1 cellular context compared by ENCODE assay signal in the genomic region with DNA sequence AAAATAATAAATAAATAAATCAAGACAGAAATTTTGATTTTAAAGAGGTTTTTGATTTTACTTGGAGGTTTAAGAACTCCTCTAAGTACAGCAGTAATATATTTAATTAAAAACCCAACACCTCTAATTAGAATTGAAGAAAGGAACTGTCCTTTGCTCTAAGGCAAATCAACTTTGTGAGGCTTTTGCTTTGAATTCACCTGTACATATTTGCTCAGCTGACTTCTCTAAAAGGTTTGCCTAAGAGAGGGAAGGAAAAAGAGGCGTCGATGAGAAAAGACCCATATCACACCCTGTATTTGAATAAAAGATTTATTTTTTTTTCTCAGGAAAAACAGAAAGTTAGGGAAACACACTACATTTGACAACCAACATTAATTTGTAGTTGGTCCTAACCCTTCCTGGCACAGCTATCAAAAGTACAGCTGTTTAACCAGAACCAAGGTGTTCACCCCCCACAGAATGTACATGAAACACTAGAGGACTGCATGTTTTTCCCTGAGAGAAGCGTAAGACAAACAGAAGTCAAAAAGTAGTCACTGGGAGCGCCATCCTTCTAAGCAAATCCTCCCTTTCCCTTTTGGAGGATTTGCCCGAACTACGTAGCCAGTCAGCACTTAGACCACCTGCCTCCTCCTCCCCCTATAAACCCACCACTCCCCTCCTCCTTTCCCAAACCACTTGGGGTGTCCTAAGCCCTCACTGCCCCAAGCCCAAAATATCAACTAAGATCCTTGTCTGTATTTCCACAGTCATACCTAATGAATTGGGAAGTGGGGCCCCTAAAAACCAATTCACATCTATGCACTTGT.
A peak's percentile ranks its signal among the peaks of the same experiment; 100 is the strongest.
TF ChIP-seq lines count a peak whose summit lies in the region.

No MANE protein-coding gene starts in this region.

TF ChIP-seq in GM12878, 131 proteins besides CTCF, POLR2A, EP300 and RAD21 (continues in another document):
- TF ChIP-seq, protein P1, sequence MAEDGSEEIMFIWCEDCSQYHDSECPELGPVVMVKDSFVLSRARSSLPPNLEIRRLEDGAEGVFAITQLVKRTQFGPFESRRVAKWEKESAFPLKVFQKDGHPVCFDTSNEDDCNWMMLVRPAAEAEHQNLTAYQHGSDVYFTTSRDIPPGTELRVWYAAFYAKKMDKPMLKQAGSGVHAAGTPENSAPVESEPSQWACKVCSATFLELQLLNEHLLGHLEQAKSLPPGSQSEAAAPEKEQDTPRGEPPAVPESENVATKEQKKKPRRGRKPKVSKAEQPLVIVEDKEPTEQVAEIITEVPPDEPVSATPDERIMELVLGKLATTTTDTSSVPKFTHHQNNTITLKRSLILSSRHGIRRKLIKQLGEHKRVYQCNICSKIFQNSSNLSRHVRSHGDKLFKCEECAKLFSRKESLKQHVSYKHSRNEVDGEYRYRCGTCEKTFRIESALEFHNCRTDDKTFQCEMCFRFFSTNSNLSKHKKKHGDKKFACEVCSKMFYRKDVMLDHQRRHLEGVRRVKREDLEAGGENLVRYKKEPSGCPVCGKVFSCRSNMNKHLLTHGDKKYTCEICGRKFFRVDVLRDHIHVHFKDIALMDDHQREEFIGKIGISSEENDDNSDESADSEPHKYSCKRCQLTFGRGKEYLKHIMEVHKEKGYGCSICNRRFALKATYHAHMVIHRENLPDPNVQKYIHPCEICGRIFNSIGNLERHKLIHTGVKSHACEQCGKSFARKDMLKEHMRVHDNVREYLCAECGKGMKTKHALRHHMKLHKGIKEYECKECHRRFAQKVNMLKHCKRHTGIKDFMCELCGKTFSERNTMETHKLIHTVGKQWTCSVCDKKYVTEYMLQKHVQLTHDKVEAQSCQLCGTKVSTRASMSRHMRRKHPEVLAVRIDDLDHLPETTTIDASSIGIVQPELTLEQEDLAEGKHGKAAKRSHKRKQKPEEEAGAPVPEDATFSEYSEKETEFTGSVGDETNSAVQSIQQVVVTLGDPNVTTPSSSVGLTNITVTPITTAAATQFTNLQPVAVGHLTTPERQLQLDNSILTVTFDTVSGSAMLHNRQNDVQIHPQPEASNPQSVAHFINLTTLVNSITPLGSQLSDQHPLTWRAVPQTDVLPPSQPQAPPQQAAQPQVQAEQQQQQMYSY (CRISPR knock-in tag; IDR thresholded peaks at IDR 0.05): no peak
- TF ChIP-seq ZBED1 (IDR thresholded peaks at IDR 0.05; ENCODE audit: borderline replicate concordance): no peak
- TF ChIP-seq, protein P2, sequence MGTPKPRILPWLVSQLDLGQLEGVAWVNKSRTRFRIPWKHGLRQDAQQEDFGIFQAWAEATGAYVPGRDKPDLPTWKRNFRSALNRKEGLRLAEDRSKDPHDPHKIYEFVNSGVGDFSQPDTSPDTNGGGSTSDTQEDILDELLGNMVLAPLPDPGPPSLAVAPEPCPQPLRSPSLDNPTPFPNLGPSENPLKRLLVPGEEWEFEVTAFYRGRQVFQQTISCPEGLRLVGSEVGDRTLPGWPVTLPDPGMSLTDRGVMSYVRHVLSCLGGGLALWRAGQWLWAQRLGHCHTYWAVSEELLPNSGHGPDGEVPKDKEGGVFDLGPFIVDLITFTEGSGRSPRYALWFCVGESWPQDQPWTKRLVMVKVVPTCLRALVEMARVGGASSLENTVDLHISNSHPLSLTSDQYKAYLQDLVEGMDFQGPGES (IDR thresholded peaks at IDR 0.05): no peak
- TF ChIP-seq, protein P3, sequence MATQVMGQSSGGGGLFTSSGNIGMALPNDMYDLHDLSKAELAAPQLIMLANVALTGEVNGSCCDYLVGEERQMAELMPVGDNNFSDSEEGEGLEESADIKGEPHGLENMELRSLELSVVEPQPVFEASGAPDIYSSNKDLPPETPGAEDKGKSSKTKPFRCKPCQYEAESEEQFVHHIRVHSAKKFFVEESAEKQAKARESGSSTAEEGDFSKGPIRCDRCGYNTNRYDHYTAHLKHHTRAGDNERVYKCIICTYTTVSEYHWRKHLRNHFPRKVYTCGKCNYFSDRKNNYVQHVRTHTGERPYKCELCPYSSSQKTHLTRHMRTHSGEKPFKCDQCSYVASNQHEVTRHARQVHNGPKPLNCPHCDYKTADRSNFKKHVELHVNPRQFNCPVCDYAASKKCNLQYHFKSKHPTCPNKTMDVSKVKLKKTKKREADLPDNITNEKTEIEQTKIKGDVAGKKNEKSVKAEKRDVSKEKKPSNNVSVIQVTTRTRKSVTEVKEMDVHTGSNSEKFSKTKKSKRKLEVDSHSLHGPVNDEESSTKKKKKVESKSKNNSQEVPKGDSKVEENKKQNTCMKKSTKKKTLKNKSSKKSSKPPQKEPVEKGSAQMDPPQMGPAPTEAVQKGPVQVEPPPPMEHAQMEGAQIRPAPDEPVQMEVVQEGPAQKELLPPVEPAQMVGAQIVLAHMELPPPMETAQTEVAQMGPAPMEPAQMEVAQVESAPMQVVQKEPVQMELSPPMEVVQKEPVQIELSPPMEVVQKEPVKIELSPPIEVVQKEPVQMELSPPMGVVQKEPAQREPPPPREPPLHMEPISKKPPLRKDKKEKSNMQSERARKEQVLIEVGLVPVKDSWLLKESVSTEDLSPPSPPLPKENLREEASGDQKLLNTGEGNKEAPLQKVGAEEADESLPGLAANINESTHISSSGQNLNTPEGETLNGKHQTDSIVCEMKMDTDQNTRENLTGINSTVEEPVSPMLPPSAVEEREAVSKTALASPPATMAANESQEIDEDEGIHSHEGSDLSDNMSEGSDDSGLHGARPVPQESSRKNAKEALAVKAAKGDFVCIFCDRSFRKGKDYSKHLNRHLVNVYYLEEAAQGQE (IDR thresholded peaks at IDR 0.05; ENCODE audit: low read depth, low read length): no peak
- no peak for TF ChIP-seq CHD1 (IDR thresholded peaks at IDR 0.05; ENCODE audit: low read depth, low read length)
- TF ChIP-seq, protein P4, sequence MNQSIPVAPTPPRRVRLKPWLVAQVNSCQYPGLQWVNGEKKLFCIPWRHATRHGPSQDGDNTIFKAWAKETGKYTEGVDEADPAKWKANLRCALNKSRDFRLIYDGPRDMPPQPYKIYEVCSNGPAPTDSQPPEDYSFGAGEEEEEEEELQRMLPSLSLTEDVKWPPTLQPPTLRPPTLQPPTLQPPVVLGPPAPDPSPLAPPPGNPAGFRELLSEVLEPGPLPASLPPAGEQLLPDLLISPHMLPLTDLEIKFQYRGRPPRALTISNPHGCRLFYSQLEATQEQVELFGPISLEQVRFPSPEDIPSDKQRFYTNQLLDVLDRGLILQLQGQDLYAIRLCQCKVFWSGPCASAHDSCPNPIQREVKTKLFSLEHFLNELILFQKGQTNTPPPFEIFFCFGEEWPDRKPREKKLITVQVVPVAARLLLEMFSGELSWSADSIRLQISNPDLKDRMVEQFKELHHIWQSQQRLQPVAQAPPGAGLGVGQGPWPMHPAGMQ (IDR thresholded peaks at IDR 0.05; ENCODE audit: borderline replicate concordance): no peak
- TF ChIP-seq BMI1 (IDR thresholded peaks at IDR 0.05; ENCODE audit: borderline replicate concordance): peak; percentile 19; the same call in 1 of the 2 replicates
- no peak for TF ChIP-seq TARDBP (IDR thresholded peaks at IDR 0.05; ENCODE audit: borderline replicate concordance)
- TF ChIP-seq, protein P5, sequence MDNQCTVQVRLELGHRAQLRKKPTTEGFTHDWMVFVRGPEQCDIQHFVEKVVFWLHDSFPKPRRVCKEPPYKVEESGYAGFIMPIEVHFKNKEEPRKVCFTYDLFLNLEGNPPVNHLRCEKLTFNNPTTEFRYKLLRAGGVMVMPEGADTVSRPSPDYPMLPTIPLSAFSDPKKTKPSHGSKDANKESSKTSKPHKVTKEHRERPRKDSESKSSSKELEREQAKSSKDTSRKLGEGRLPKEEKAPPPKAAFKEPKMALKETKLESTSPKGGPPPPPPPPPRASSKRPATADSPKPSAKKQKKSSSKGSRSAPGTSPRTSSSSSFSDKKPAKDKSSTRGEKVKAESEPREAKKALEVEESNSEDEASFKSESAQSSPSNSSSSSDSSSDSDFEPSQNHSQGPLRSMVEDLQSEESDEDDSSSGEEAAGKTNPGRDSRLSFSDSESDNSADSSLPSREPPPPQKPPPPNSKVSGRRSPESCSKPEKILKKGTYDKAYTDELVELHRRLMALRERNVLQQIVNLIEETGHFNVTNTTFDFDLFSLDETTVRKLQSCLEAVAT (IDR thresholded peaks at IDR 0.05): no peak
- TF ChIP-seq NFXL1 (IDR thresholded peaks at IDR 0.05; ENCODE audit: borderline replicate concordance): no peak
- TF ChIP-seq, protein P6, sequence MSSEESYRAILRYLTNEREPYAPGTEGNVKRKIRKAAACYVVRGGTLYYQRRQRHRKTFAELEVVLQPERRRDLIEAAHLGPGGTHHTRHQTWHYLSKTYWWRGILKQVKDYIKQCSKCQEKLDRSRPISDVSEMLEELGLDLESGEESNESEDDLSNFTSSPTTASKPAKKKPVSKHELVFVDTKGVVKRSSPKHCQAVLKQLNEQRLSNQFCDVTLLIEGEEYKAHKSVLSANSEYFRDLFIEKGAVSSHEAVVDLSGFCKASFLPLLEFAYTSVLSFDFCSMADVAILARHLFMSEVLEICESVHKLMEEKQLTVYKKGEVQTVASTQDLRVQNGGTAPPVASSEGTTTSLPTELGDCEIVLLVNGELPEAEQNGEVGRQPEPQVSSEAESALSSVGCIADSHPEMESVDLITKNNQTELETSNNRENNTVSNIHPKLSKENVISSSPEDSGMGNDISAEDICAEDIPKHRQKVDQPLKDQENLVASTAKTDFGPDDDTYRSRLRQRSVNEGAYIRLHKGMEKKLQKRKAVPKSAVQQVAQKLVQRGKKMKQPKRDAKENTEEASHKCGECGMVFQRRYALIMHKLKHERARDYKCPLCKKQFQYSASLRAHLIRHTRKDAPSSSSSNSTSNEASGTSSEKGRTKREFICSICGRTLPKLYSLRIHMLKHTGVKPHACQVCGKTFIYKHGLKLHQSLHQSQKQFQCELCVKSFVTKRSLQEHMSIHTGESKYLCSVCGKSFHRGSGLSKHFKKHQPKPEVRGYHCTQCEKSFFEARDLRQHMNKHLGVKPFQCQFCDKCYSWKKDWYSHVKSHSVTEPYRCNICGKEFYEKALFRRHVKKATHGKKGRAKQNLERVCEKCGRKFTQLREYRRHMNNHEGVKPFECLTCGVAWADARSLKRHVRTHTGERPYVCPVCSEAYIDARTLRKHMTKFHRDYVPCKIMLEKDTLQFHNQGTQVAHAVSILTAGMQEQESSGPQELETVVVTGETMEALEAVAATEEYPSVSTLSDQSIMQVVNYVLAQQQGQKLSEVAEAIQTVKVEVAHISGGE (CRISPR knock-in tag; IDR thresholded peaks at IDR 0.05): no peak
- no peak for TF ChIP-seq GABPA (IDR thresholded peaks at IDR 0.05; ENCODE audit: low read depth)
- TF ChIP-seq, protein P7, sequence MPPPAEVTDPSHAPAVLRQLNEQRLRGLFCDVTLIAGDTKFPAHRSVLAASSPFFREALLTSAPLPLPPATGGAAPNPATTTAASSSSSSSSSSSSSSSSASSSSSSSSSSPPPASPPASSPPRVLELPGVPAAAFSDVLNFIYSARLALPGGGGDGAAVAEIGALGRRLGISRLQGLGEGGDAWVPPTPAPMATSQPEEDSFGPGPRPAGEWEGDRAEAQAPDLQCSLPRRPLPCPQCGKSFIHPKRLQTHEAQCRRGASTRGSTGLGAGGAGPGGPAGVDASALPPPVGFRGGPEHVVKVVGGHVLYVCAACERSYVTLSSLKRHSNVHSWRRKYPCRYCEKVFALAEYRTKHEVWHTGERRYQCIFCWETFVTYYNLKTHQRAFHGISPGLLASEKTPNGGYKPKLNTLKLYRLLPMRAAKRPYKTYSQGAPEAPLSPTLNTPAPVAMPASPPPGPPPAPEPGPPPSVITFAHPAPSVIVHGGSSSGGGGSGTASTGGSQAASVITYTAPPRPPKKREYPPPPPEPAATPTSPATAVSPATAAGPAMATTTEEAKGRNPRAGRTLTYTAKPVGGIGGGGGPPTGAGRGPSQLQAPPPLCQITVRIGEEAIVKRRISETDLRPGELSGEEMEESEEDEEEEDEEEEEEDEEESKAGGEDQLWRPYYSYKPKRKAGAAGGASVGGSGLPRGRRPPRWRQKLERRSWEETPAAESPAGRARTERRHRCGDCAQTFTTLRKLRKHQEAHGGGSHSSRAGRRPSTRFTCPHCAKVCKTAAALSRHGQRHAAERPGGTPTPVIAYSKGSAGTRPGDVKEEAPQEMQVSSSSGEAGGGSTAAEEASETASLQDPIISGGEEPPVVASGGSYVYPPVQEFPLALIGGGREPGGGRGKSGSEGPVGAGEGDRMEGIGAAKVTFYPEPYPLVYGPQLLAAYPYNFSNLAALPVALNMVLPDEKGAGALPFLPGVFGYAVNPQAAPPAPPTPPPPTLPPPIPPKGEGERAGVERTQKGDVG (CRISPR knock-in tag; IDR thresholded peaks at IDR 0.05): no peak
- TF ChIP-seq, protein P8, sequence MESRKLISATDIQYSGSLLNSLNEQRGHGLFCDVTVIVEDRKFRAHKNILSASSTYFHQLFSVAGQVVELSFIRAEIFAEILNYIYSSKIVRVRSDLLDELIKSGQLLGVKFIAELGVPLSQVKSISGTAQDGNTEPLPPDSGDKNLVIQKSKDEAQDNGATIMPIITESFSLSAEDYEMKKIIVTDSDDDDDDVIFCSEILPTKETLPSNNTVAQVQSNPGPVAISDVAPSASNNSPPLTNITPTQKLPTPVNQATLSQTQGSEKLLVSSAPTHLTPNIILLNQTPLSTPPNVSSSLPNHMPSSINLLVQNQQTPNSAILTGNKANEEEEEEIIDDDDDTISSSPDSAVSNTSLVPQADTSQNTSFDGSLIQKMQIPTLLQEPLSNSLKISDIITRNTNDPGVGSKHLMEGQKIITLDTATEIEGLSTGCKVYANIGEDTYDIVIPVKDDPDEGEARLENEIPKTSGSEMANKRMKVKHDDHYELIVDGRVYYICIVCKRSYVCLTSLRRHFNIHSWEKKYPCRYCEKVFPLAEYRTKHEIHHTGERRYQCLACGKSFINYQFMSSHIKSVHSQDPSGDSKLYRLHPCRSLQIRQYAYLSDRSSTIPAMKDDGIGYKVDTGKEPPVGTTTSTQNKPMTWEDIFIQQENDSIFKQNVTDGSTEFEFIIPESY (IDR thresholded peaks at IDR 0.05): no peak
- no peak for TF ChIP-seq ATF7 (IDR thresholded peaks at IDR 0.05; ENCODE audit: low read depth)
- peak; percentile 86 for TF ChIP-seq POLR2AphosphoS5 (IDR thresholded peaks at IDR 0.05; ENCODE audit: low read length)
- TF ChIP-seq POU2F2 (IDR thresholded peaks at IDR 0.05; ENCODE audit: borderline replicate concordance, low read depth, low read length): no peak
- TF ChIP-seq SUZ12 (IDR thresholded peaks at IDR 0.05; ENCODE audit: unreplicated experiment): no peak
- TF ChIP-seq BACH1 (IDR thresholded peaks at IDR 0.05; ENCODE audit: borderline replicate concordance): peak; percentile 57
- no peak for TF ChIP-seq GATAD2B (conservative IDR thresholded peaks at IDR 0.05; ENCODE audit: low read depth)
- TF ChIP-seq CHD2 (IDR thresholded peaks at IDR 0.05; ENCODE audit: borderline replicate concordance, low read depth, low read length): no peak
- TF ChIP-seq IRF4 (IDR thresholded peaks at IDR 0.05; ENCODE audit: low read depth, low read length): 0 out of 2 replicates have a peak, but pooled peaks have one; percentile 23
- TF ChIP-seq, protein P9, sequence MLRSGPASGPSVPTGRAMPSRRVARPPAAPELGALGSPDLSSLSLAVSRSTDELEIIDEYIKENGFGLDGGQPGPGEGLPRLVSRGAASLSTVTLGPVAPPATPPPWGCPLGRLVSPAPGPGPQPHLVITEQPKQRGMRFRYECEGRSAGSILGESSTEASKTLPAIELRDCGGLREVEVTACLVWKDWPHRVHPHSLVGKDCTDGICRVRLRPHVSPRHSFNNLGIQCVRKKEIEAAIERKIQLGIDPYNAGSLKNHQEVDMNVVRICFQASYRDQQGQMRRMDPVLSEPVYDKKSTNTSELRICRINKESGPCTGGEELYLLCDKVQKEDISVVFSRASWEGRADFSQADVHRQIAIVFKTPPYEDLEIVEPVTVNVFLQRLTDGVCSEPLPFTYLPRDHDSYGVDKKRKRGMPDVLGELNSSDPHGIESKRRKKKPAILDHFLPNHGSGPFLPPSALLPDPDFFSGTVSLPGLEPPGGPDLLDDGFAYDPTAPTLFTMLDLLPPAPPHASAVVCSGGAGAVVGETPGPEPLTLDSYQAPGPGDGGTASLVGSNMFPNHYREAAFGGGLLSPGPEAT (IDR thresholded peaks at IDR 0.05; ENCODE audit: low read depth): no peak
